Comparison of ENCODE assay signal across 8 cellular contexts in genomic region chr5:160508780-160509361, GRCh38.
DNase-seq lines count a peak whose midpoint lies in the region; ATAC-seq lines count a peak whose summit lies in the region.

No MANE protein-coding gene starts in this region.

- CTCF ChIA-PET in activated CD4-positive, alpha-beta memory T cell treated with anti-CD3 and anti-CD28 coated beads for 36 hours (lab: Charles Lee): interaction anchor here (0.7 to 6.3 kb wide), 10 partner anchors 9 to 349 kb away, joined by 3 to 155 read pairs (median 4); no protein-coding TSS in a partner anchor

- POLR2A ChIA-PET in activated CD4-positive, alpha-beta memory T cell treated with anti-CD3 and anti-CD28 coated beads for 36 hours (lab: Charles Lee): interaction anchor here (1.1 to 3.9 kb wide), 2 partner anchors 70 to 462 kb away, joined by 4 to 23 read pairs; no protein-coding TSS in a partner anchor

- DNase-seq in COR-L47 (lab: John Stamatoyannopoulos, UW): peak; percentile 36
- DNase-seq in NCI-H748 treated with DMSO at 0.1 percent for 48 hours (lab: John Stamatoyannopoulos, UW): peak; percentile 26
- peak; percentile 76 for DNase-seq in activated CD4-positive, alpha-beta memory T cell treated with anti-CD3 and anti-CD28 coated beads for 36 hours
- DNase-seq in effector CD4-positive, alpha-beta T cell: peak; percentile 58
- DNase-seq in memory B cell (ENCODE audit: low spot score in 2 of 2): peak; percentile 34 to 79
- peak; percentile 50 to 75 for DNase-seq in stimulated activated effector memory CD8-positive, alpha-beta T cell treated with anti-CD3 and anti-CD28 coated beads, Interleukin-12 subunit alpha, Interleukin-12 subunit beta, amount 100 ng/mL, for 72 hours (ENCODE audit: low spot score in 2 of 2)

- intact Hi-C loops in activated CD4-positive, alpha-beta memory T cell treated with anti-CD3 and anti-CD28 coated beads for 36 hours (cut with micrococcal nuclease): loop anchor here (1.0 to 10.0 kb wide), 5 partner anchors 146 to 466 kb away; no protein-coding TSS in a partner anchor

- peak overlapping the region; percentile 34 for H3K4me3 Mint-ChIP-seq in activated CD4-positive, alpha-beta memory T cell treated with anti-CD3 and anti-CD28 coated beads for 36 hours
- no peak overlapping the region for H3K4me3 Mint-ChIP-seq in memory B cell
- H3K4me3 Mint-ChIP-seq in stimulated activated effector memory CD8-positive, alpha-beta T cell treated with anti-CD3 and anti-CD28 coated beads, Interleukin-12 subunit alpha, Interleukin-12 subunit beta, amount 100 ng/mL, for 72 hours: peak overlapping the region; percentile 10

- H3K27me3 Mint-ChIP-seq in activated CD4-positive, alpha-beta memory T cell treated with anti-CD3 and anti-CD28 coated beads for 36 hours: no peaks in the 10 kb centered on the region
- peaks cover 10% of the 10 kb centered on the region for H3K27me3 Mint-ChIP-seq in memory B cell

- peaks cover 40% of the 10 kb centered on the region for H3K4me1 Mint-ChIP-seq in activated CD4-positive, alpha-beta memory T cell treated with anti-CD3 and anti-CD28 coated beads for 36 hours (ENCODE audit: low read depth)
- H3K4me1 Mint-ChIP-seq in memory B cell: peaks cover 29% of the 10 kb centered on the region
- H3K4me1 Mint-ChIP-seq in stimulated activated effector memory CD8-positive, alpha-beta T cell treated with anti-CD3 and anti-CD28 coated beads, Interleukin-12 subunit alpha, Interleukin-12 subunit beta, amount 100 ng/mL, for 72 hours: peaks cover 50% of the 10 kb centered on the region

- H3K9me3 Mint-ChIP-seq in activated CD4-positive, alpha-beta memory T cell treated with anti-CD3 and anti-CD28 coated beads for 36 hours: no peaks in the 10 kb centered on the region
- no peaks in the 10 kb centered on the region for H3K9me3 Mint-ChIP-seq in memory B cell
- no peaks in the 10 kb centered on the region for H3K9me3 Mint-ChIP-seq in stimulated activated effector memory CD8-positive, alpha-beta T cell treated with anti-CD3 and anti-CD28 coated beads, Interleukin-12 subunit alpha, Interleukin-12 subunit beta, amount 100 ng/mL, for 72 hours

- H3K27ac Mint-ChIP-seq in activated CD4-positive, alpha-beta memory T cell treated with anti-CD3 and anti-CD28 coated beads for 36 hours: peak overlapping the region; percentile 75
- H3K27ac Mint-ChIP-seq in memory B cell: peak overlapping the region; percentile 17
- H3K27ac Mint-ChIP-seq in stimulated activated effector memory CD8-positive, alpha-beta T cell treated with anti-CD3 and anti-CD28 coated beads, Interleukin-12 subunit alpha, Interleukin-12 subunit beta, amount 100 ng/mL, for 72 hours: peak overlapping the region; percentile 63

- H3K36me3 Mint-ChIP-seq in activated CD4-positive, alpha-beta memory T cell treated with anti-CD3 and anti-CD28 coated beads for 36 hours: no peaks in the 10 kb centered on the region
- no peaks in the 10 kb centered on the region for H3K36me3 Mint-ChIP-seq in memory B cell
- peaks cover 8% of the 10 kb centered on the region for H3K36me3 Mint-ChIP-seq in stimulated activated effector memory CD8-positive, alpha-beta T cell treated with anti-CD3 and anti-CD28 coated beads, Interleukin-12 subunit alpha, Interleukin-12 subunit beta, amount 100 ng/mL, for 72 hours

- ATAC-seq in GM19438 (IDR thresholded peaks at IDR 0.05; ENCODE audit: low read depth, unreplicated experiment) (peak; percentile 70), HG03460 (IDR thresholded peaks at IDR 0.05; ENCODE audit: unreplicated experiment) (peak; percentile 68), memory B cell (ENCODE audit: low read depth) (peak; percentile 74)
- ATAC-seq in stimulated activated effector memory CD8-positive, alpha-beta T cell treated with anti-CD3 and anti-CD28 coated beads, Interleukin-12 subunit alpha, Interleukin-12 subunit beta, amount 100 ng/mL, for 72 hours: peak; percentile 82

Comparison
In these comparisons a context has a peak if more than half of its experiments do, and no peak if none do; other contexts are left out.
1. Peak in every context shown above with its lines: DNase-seq and ATAC-seq.
2. DNase-seq: peak in every context shown above with its lines; median percentile 76 in activated CD4-positive, alpha-beta memory T cell treated with anti-CD3 and anti-CD28 coated beads for 36 hours; 62 in stimulated activated effector memory CD8-positive, alpha-beta T cell treated with anti-CD3 and anti-CD28 coated beads, Interleukin-12 subunit alpha, Interleukin-12 subunit beta, amount 100 ng/mL, for 72 hours; 58 in effector CD4-positive, alpha-beta T cell; 56 in memory B cell; 36 in COR-L47; 26 in NCI-H748 treated with DMSO at 0.1 percent for 48 hours.
3. H3K27ac Mint-ChIP-seq: peak in every context shown above with its lines; median percentile 75 in activated CD4-positive, alpha-beta memory T cell treated with anti-CD3 and anti-CD28 coated beads for 36 hours; 63 in stimulated activated effector memory CD8-positive, alpha-beta T cell treated with anti-CD3 and anti-CD28 coated beads, Interleukin-12 subunit alpha, Interleukin-12 subunit beta, amount 100 ng/mL, for 72 hours; 17 in memory B cell.